Comparison of ENCODE assay signal across 10 cellular contexts in the genomic region with DNA sequence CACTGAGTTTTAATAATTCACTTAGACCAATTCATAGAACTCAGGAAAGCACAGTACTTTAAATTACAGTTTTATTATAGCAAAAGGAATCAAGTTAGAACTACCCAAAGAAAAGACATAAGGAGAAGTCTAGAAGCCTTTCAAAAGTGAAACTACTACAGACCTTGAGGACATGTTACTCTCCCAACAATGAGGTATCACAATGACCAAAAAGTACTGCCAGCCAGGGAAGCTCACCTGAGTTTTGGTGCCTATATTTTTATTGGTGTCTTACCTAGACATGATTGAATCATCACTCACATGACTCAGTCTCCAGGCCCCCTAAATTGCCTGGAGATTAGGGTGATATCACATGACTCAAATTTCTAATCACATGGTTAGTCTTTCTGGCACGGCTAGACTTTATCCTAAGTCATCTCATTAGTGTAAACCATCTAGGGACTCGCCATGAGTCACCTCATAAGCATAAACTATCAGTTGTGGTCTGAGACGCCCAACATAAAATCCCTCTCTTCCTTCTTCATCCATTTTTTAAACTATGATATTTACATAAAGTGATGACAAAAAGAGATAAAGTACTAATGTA.
DNase-seq lines count a peak whose midpoint lies in the region; ATAC-seq and TF ChIP-seq lines count a peak whose summit lies in the region.
"Had no signal": no experiment of that assay in that cellular context is flagged by ENCODE, and none has a peak within 500 bp of the region (broad histone marks: within the 10 kb centered on the region; RNA-seq: fewer than 3 reads in every experiment).

No MANE protein-coding gene starts in this region.

- RAD21 ChIA-PET in HCT116 (lab: Charles Lee; ENCODE audit: low non-redundant PET in 1 of 2, low total read pairs in 2 of 2, uncharacterized antibody in 2 of 2, unreplicated experiment in 2 of 2): no interaction called here

- H3K9me3 ChIP-seq in HCT116 (ENCODE audit: control insufficient read depth in 1 of 2, insufficient read depth in 1 of 2, low read depth in 1 of 2, low read length in 2 of 2): no peaks in the 10 kb centered on the region

- no peak for DNase-seq in HCT116 (ENCODE audit: low read depth, low spot score)
- DNase-seq in LHCN-M2 (ENCODE audit: low read depth): peak; percentile 73
- peak; percentile 88 to 93 for DNase-seq in foreskin keratinocyte
- DNase-seq in NCI-H774 (lab: John Stamatoyannopoulos, UW): no peak
- DNase-seq in GM13976 (ENCODE audit: low spot score): no peak
- DNase-seq in GM19238 (ENCODE audit: insufficient read length, low spot score): no peak
- DNase-seq: activated CD4-positive, alpha-beta T cell treated with anti-CD3 and anti-CD28 coated beads for 4 hours; kidney glomerular epithelial cell had no signal

- H3K4me1 ChIP-seq in HCT116 (ENCODE audit: control insufficient read depth in 1 of 2, insufficient read depth in 2 of 2, low read length in 2 of 2): no peaks in the 10 kb centered on the region
- H3K4me1 ChIP-seq in foreskin keratinocyte: peaks cover 3% of the 10 kb centered on the region

- H4K20me1 ChIP-seq in HCT116 (ENCODE audit: insufficient read depth): no peaks in the 10 kb centered on the region

- no peak for TF ChIP-seq POLR2A in HCT116 (IDR thresholded peaks at IDR 0.05; ENCODE audit: borderline replicate concordance, extremely low read depth, insufficient read depth, insufficient read length)

- no peak overlapping the region for H3K9ac ChIP-seq in HCT116 (ENCODE audit: low read length)

- in situ Hi-C loops in GM13976 (cut with MboI; ENCODE audit: low sequenced_read_pairs, unreplicated experiment): no loop called here

- H3K27me3 ChIP-seq in HCT116 (ENCODE audit: insufficient read depth, low read length) (no peaks in the 10 kb centered on the region), foreskin keratinocyte (no peaks in the 10 kb centered on the region)

- no peaks in the 10 kb centered on the region for H3K79me2 ChIP-seq in HCT116 (ENCODE audit: insufficient read depth, low read length)

- TF ChIP-seq CTCF in HCT116 (IDR thresholded peaks at IDR 0.05 in 2 of 3, conservative IDR thresholded peaks at IDR 0.05 in 1 of 3; ENCODE audit: borderline replicate concordance in 1 of 3, insufficient read depth in 1 of 3, low read depth in 2 of 3, low read length in 2 of 3) (no peak), foreskin keratinocyte (conservative IDR thresholded peaks at IDR 0.05) (no peak), GM13976 (IDR thresholded peaks at IDR 0.05; ENCODE audit: borderline replicate concordance, control extremely low read depth, extremely low read depth, insufficient read depth, missing control alignments) (no peak)

- POLR2A ChIA-PET in HCT116 (lab: Charles Lee): no interaction called here

- CTCF ChIA-PET in HCT116 (lab: Charles Lee): no interaction called here

- ATAC-seq in GM18868 (IDR thresholded peaks at IDR 0.05; ENCODE audit: unreplicated experiment): peak; percentile 83
- no peak for ATAC-seq in HCT116
- peak; percentile 99 for ATAC-seq in foreskin keratinocyte
- ATAC-seq in HG03045 (IDR thresholded peaks at IDR 0.05; ENCODE audit: unreplicated experiment): no peak

- no peak overlapping the region for H3K27ac ChIP-seq in HCT116 (ENCODE audit: low read depth, low read length)
- peak overlapping the region; percentile 48 for H3K27ac ChIP-seq in foreskin keratinocyte

- 0 out of 2 replicates have a peak overlapping the region, but pooled peaks have one; percentile 2 for H3K4me2 ChIP-seq in HCT116 (ENCODE audit: low read length)

- intact Hi-C loops in HCT116 (cut with micrococcal nuclease): no loop called here

- BruUV-seq in HCT116 (replicated peaks; lab: Mats Ljungman, UMichigan): no TSS peak

- no peak for TF ChIP-seq RAD21 in HCT116 (IDR thresholded peaks at IDR 0.05; ENCODE audit: low read depth)

- no peaks in the 10 kb centered on the region for H3K36me3 ChIP-seq in HCT116 (ENCODE audit: control insufficient read depth in 1 of 2, insufficient read depth in 2 of 2, low read length in 2 of 2)

- peak overlapping the region; percentile 77 for H2AFZ ChIP-seq in HCT116 (ENCODE audit: low read depth, low read length, poor library complexity, severe bottlenecking)

- H3K9me2 ChIP-seq in HCT116 (ENCODE audit: insufficient read depth): no peaks in the 10 kb centered on the region; the same call in 1 of the 2 replicates

- H3K4me3 ChIP-seq in HCT116 (replicated peaks in 1 of 2; ENCODE audit: low read depth in 1 of 2, low read length in 2 of 2): no peak overlapping the region

TF ChIP-seq in HCT116, 20 proteins besides CTCF, POLR2A, EP300 and RAD21:
- TF ChIP-seq, protein P1, sequence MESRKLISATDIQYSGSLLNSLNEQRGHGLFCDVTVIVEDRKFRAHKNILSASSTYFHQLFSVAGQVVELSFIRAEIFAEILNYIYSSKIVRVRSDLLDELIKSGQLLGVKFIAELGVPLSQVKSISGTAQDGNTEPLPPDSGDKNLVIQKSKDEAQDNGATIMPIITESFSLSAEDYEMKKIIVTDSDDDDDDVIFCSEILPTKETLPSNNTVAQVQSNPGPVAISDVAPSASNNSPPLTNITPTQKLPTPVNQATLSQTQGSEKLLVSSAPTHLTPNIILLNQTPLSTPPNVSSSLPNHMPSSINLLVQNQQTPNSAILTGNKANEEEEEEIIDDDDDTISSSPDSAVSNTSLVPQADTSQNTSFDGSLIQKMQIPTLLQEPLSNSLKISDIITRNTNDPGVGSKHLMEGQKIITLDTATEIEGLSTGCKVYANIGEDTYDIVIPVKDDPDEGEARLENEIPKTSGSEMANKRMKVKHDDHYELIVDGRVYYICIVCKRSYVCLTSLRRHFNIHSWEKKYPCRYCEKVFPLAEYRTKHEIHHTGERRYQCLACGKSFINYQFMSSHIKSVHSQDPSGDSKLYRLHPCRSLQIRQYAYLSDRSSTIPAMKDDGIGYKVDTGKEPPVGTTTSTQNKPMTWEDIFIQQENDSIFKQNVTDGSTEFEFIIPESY (IDR thresholded peaks at IDR 0.05; ENCODE audit: extremely low read depth, insufficient replicate concordance, low read length): no peak
- no peak for TF ChIP-seq TCF7L2 (IDR thresholded peaks at IDR 0.05; ENCODE audit: borderline replicate concordance, extremely low read depth, insufficient read depth, insufficient read length)
- TF ChIP-seq ELF1 (IDR thresholded peaks at IDR 0.05; ENCODE audit: borderline replicate concordance, low read depth): no peak
- TF ChIP-seq SIN3A (IDR thresholded peaks at IDR 0.05; ENCODE audit: low read depth): no peak

Comparison
In these comparisons a context has a peak if more than half of its experiments do, and no peak if none do; other contexts are left out.
1. ATAC-seq: peak in GM18868 (single experiment) and foreskin keratinocyte (single experiment); none in HCT116 (single experiment) and HG03045 (single experiment).
2. DNase-seq: peak in LHCN-M2 (single experiment) and foreskin keratinocyte (2 of 2); none in HCT116 (single experiment), NCI-H774 (single experiment), GM13976 (single experiment) and GM19238 (single experiment).